1 cellular context compared by ENCODE assay signal in genomic region chr17:77457572-77458201, GRCh38.
TF ChIP-seq lines count a peak whose summit lies in the region.

No MANE protein-coding gene starts in this region.

TF ChIP-seq in GM23338, 12 proteins besides CTCF, POLR2A, EP300 and RAD21 (continued from another document):
- TF ChIP-seq ZNF462 (CRISPR knock-in tag; IDR thresholded peaks at IDR 0.05) (no peak), STAT1 (IDR thresholded peaks at IDR 0.05; ENCODE audit: unreplicated experiment) (no peak), JUNB (IDR thresholded peaks at IDR 0.05; ENCODE audit: unreplicated experiment) (no peak)
